Comparison of ENCODE assay signal across 8 cellular contexts in genomic region chr11:71453021-71453910, GRCh38. TPM values are rescaled to one million over a fixed set of nuclear protein-coding genes. Genes with fewer than 3 reads are reported as not detected.
DNase-seq lines count a peak whose midpoint lies in the region; ATAC-seq, FAIRE-seq and TF ChIP-seq lines count a peak whose summit lies in the region.

Gene NADSYN1, plus strand, starts transcription at chr11:71453203. Its CDS starts 94 bp downstream, at chr11:71453297.

- peaks cover 16% of the 10 kb centered on the region for H3K36me3 ChIP-seq in CD8-positive, alpha-beta T cell (ENCODE audit: insufficient read depth, low read length)
- peaks cover 38% of the 10 kb centered on the region for H3K36me3 ChIP-seq in OCI-LY3 (replicated peaks; ENCODE audit: low read depth, low read length)
- H3K36me3 ChIP-seq in endothelial cell of umbilical vein (ENCODE audit: control insufficient read depth in 2 of 2, extremely low read depth in 1 of 2, insufficient read depth in 2 of 2, low read length in 2 of 2), result peaks cover 9 to 14% of the 10 kb centered on the region in 2 experiments

- no peaks in the 10 kb centered on the region for H3K27me3 ChIP-seq in CD8-positive, alpha-beta T cell (ENCODE audit: insufficient read depth, low read length)
- H3K27me3 ChIP-seq in OCI-LY3 (ENCODE audit: low read depth, low read length) (no peaks in the 10 kb centered on the region), endothelial cell of umbilical vein (ENCODE audit: control insufficient read depth in 2 of 2, insufficient read depth in 2 of 2, low read length in 2 of 2) (no peaks in the 10 kb centered on the region)

- peak within 1 kb of the TSS; percentile 94 for H3K4me3 Mint-ChIP-seq in CD8-positive, alpha-beta T cell

- H3K36me3 Mint-ChIP-seq in CD8-positive, alpha-beta T cell, result peaks cover 45% of the 10 kb centered on the region

- dilution Hi-C loops in endothelial cell of umbilical vein (cut with MboI; ENCODE audit: extremely low pct_ligation_motif_present, low sequenced_read_pairs), result no loop called here

- H3K9ac ChIP-seq in OCI-LY3 (ENCODE audit: low read length), result peak within 1 kb of the TSS; percentile 86
- H3K9ac ChIP-seq in endothelial cell of umbilical vein (replicated peaks; ENCODE audit: extremely low read depth, insufficient read depth, low read length), result peak within 1 kb of the TSS; percentile 87

- H3K9me3 Mint-ChIP-seq in CD8-positive, alpha-beta T cell, result no peaks in the 10 kb centered on the region

- peaks cover 36% of the 10 kb centered on the region for H3K79me2 ChIP-seq in OCI-LY3 (ENCODE audit: low read length)
- H3K79me2 ChIP-seq in endothelial cell of umbilical vein (ENCODE audit: control insufficient read depth, insufficient read depth, low read length), result peaks cover 32% of the 10 kb centered on the region

- H3K4me1 Mint-ChIP-seq in CD8-positive, alpha-beta T cell (ENCODE audit: low read depth), result peaks cover 61% of the 10 kb centered on the region

- TSS peak; percentile 2 for BruUV-seq in endothelial cell of umbilical vein (replicated peaks; lab: Mats Ljungman, UMichigan)

- H3K4me3 ChIP-seq in CD8-positive, alpha-beta T cell (ENCODE audit: low read depth, low read length), result peak within 1 kb of the TSS; percentile 77
- peak within 1 kb of the TSS; percentile 92 for H3K4me3 ChIP-seq in OCI-LY3 (ENCODE audit: low read length)
- peak within 1 kb of the TSS; percentile 79 to 93 (median 85) for H3K4me3 ChIP-seq in endothelial cell of umbilical vein (replicated peaks in 1 of 3; ENCODE audit: insufficient read depth in 1 of 3, low read depth in 1 of 3, low read length in 3 of 3)

- 0 out of 2 replicates have a peak, but pooled peaks cover 11% of the 10 kb centered on the region for H4K20me1 ChIP-seq in OCI-LY3 (ENCODE audit: insufficient read depth, low read length)
- no peaks in the 10 kb centered on the region for H4K20me1 ChIP-seq in endothelial cell of umbilical vein (replicated peaks; ENCODE audit: control insufficient read depth, extremely low read depth, insufficient read depth, low read length)

- CTCF ChIA-PET in CD8-positive, alpha-beta T cell (lab: Charles Lee), result interaction anchor here (1.8 kb wide), 1 partner anchor 638 kb away, joined by 7 read pairs; no protein-coding TSS in a partner anchor
- CTCF ChIA-PET in endothelial cell of umbilical vein (lab: Charles Lee), result interaction anchor here (0.6 to 2.8 kb wide), 7 partner anchors 36 to 1232 kb away, joined by 3 to 14 read pairs (median 5); no protein-coding TSS in a partner anchor

- no peaks in the 10 kb centered on the region for H3K9me3 ChIP-seq in CD8-positive, alpha-beta T cell (ENCODE audit: low read length)
- H3K9me3 ChIP-seq in OCI-LY3 (ENCODE audit: insufficient read depth, low read length) (no peaks in the 10 kb centered on the region), endothelial cell of umbilical vein (replicated peaks; ENCODE audit: control insufficient read depth, insufficient read depth, low read length) (no peaks in the 10 kb centered on the region)

- ATAC-seq in CD8-positive, alpha-beta T cell, result peak; percentile 71
- peak; percentile 53 for ATAC-seq in GM21381 (IDR thresholded peaks at IDR 0.05; ENCODE audit: unreplicated experiment)

- FAIRE-seq in endothelial cell of umbilical vein (lab: Jason Lieb, UNC), result peak; percentile 95

- peak within 1 kb of the TSS; percentile 77; the same call in 1 of the 2 replicates for H2AFZ ChIP-seq in OCI-LY3 (ENCODE audit: low read depth, low read length)
- H2AFZ ChIP-seq in endothelial cell of umbilical vein (ENCODE audit: low read depth, low read length), result peak within 1 kb of the TSS; percentile 84

- H3K4me1 ChIP-seq in CD8-positive, alpha-beta T cell (ENCODE audit: insufficient read depth, low read length), result peaks cover 35% of the 10 kb centered on the region
- H3K4me1 ChIP-seq in OCI-LY3 (ENCODE audit: low read length), result peaks cover 22% of the 10 kb centered on the region
- peaks cover 25% of the 10 kb centered on the region for H3K4me1 ChIP-seq in endothelial cell of umbilical vein (ENCODE audit: control insufficient read depth, extremely low read depth, insufficient read depth, low read length)

- DNase-seq in CD8-positive, alpha-beta T cell, result peak; percentile 87 to 96 (median 93)
- DNase-seq in HuH-7.5 (ENCODE audit: low spot score) (peak; percentile 96), endothelial cell of umbilical vein (ENCODE audit: low read depth, low spot score) (peak; percentile 97), middle frontal gyrus (ENCODE audit: extremely low spot score, low spot score) (peak; percentile 93)
- peak; percentile 94 for DNase-seq in activated CD8-positive, alpha-beta memory T cell treated with anti-CD3 and anti-CD28 coated beads, Interleukin-2, amount 50 U/mL, for 48 hours
- peak; percentile 92 for DNase-seq in stimulated activated CD8-positive, alpha-beta memory T cell treated with anti-CD3 and anti-CD28 coated beads, Interleukin-2, amount 100 ng/mL, for 1 hour (ENCODE audit: low read depth in 2 of 2)

- no peaks in the 10 kb centered on the region for H3K27me3 Mint-ChIP-seq in CD8-positive, alpha-beta T cell (ENCODE audit: low read depth)

- H3K9me1 ChIP-seq in endothelial cell of umbilical vein (replicated peaks; ENCODE audit: control insufficient read depth, extremely low read depth, insufficient read depth, low read length), result no peaks in the 10 kb centered on the region

- TF ChIP-seq CTCF in CD8-positive, alpha-beta T cell (IDR thresholded peaks at IDR 0.05), result no peak
- peak; percentile 28 for TF ChIP-seq CTCF in OCI-LY3 (IDR thresholded peaks at IDR 0.05; ENCODE audit: low read depth, low read length)
- no peak for TF ChIP-seq CTCF in endothelial cell of umbilical vein (IDR thresholded peaks at IDR 0.05; ENCODE audit: extremely low read depth in 1 of 2, insufficient read depth in 1 of 2, low read depth in 1 of 2, low read length in 2 of 2)

- H3K27ac ChIP-seq in CD8-positive, alpha-beta T cell (ENCODE audit: low read depth, low read length), result peak within 1 kb of the TSS; percentile 89
- 0 out of 2 replicates have a peak within 1 kb of the TSS, but pooled peaks have one; percentile 1 for H3K27ac ChIP-seq in OCI-LY3 (ENCODE audit: low read length)
- H3K27ac ChIP-seq in endothelial cell of umbilical vein (ENCODE audit: insufficient read depth, low read depth, low read length), result peak within 1 kb of the TSS; percentile 72

- intact Hi-C loops in CD8-positive, alpha-beta T cell (cut with DNase I, micrococcal nuclease), result loop anchor here (5.0 to 10.0 kb wide), 8 partner anchors 332 to 1776 kb away; partner anchors contain the start of genes FADD (in 1 of the 2), INPPL1 (in 1 of the 2), LRRC51 (in 1 of the 2) and LTO1 (in 1 of the 2)
- intact Hi-C loops in endothelial cell of umbilical vein (cut with micrococcal nuclease), result loop anchor here (2.0 to 10.0 kb wide), 2 partner anchors 36 to 332 kb away; no protein-coding TSS in a partner anchor

- POLR2A ChIA-PET in CD8-positive, alpha-beta T cell (lab: Charles Lee), result interaction anchor here (1.0 to 1.1 kb wide), 2 partner anchors 9 to 15 kb away, joined by 4 to 5 read pairs; no protein-coding TSS in a partner anchor
- POLR2A ChIA-PET in endothelial cell of umbilical vein (lab: Charles Lee), result interaction anchor here (0.6 to 1.2 kb wide), 4 partner anchors 15 to 1034 kb away, joined by 3 to 5 read pairs (median 4); no protein-coding TSS in a partner anchor

- H3K4me2 ChIP-seq in OCI-LY3 (ENCODE audit: low read length) (peak within 1 kb of the TSS; percentile 85), endothelial cell of umbilical vein (ENCODE audit: insufficient read depth, low read length) (peak within 1 kb of the TSS; percentile 92)

- peak within 1 kb of the TSS; percentile 95 for H3K27ac Mint-ChIP-seq in CD8-positive, alpha-beta T cell

- peak; percentile 79 for TF ChIP-seq POLR2A in endothelial cell of umbilical vein (IDR thresholded peaks at IDR 0.05; ENCODE audit: low read depth, low read length)

TF ChIP-seq in endothelial cell of umbilical vein, 7 proteins besides CTCF, POLR2A, EP300 and RAD21:
- TF ChIP-seq MYC (IDR thresholded peaks at IDR 0.05; ENCODE audit: low read depth, low read length) (no peak), EZH2 (IDR thresholded peaks at IDR 0.05; ENCODE audit: borderline replicate concordance, low read depth, low read length, severe bottlenecking) (no peak), POLR2AphosphoS5 (IDR thresholded peaks at IDR 0.05; ENCODE audit: insufficient read depth, low read depth, low read length) (peak; percentile 75), JUN (IDR thresholded peaks at IDR 0.05; ENCODE audit: borderline replicate concordance, insufficient read depth, insufficient read length, low read depth) (no peak), GATA2 (IDR thresholded peaks at IDR 0.05; ENCODE audit: insufficient read depth, insufficient read length, low read depth, low read length) (no peak)

RNA-seq across cellular contexts. Expression of gene NADSYN1, which starts in this region (rescaled TPM):
- 100 to 1,000 TPM; 120 TPM for total RNA-seq in CD8-positive, alpha-beta T cell
- total RNA-seq in endothelial cell of umbilical vein, result 96.2 and 99.2 TPM in 2 replicates
- 73.5 and 77.5 TPM in 2 replicates for polyA plus RNA-seq in endothelial cell of umbilical vein
- polyA plus RNA-seq in endothelial cell of umbilical vein (2011; cell fraction: cytosol; rRNA removed), result 52.3 and 58.9 TPM in 2 replicates
- polyA plus RNA-seq in endothelial cell of umbilical vein (2011; cell fraction: nucleus; rRNA removed), result 271 and 353 TPM in 2 replicates
- polyA plus RNA-seq in endothelial cell of umbilical vein (2012), result 93.3 and 93.6 TPM in 2 replicates
- polyA minus RNA-seq in endothelial cell of umbilical vein, result 108 and 125 TPM in 2 replicates
- 21.8 TPM for polyA minus RNA-seq in endothelial cell of umbilical vein (2011; cell fraction: cytosol; rRNA and poly(A)+ RNA removed)
- 142 and 151 TPM in 2 replicates for polyA minus RNA-seq in endothelial cell of umbilical vein (2011; cell fraction: nucleus; rRNA and poly(A)+ RNA removed)

Comparison
In these comparisons a context has a peak if more than half of its experiments do, and no peak if none do; other contexts are left out.
1. Peak in every context shown above with its lines: DNase-seq, ATAC-seq, H3K4me3 ChIP-seq and H3K27ac ChIP-seq.
2. H3K27ac ChIP-seq: peak in every context shown above with its lines; median percentile 89 in CD8-positive, alpha-beta T cell; 72 in endothelial cell of umbilical vein; 1 in OCI-LY3.